ENCODE assay signal across 8 cellular contexts in the genomic region with DNA sequence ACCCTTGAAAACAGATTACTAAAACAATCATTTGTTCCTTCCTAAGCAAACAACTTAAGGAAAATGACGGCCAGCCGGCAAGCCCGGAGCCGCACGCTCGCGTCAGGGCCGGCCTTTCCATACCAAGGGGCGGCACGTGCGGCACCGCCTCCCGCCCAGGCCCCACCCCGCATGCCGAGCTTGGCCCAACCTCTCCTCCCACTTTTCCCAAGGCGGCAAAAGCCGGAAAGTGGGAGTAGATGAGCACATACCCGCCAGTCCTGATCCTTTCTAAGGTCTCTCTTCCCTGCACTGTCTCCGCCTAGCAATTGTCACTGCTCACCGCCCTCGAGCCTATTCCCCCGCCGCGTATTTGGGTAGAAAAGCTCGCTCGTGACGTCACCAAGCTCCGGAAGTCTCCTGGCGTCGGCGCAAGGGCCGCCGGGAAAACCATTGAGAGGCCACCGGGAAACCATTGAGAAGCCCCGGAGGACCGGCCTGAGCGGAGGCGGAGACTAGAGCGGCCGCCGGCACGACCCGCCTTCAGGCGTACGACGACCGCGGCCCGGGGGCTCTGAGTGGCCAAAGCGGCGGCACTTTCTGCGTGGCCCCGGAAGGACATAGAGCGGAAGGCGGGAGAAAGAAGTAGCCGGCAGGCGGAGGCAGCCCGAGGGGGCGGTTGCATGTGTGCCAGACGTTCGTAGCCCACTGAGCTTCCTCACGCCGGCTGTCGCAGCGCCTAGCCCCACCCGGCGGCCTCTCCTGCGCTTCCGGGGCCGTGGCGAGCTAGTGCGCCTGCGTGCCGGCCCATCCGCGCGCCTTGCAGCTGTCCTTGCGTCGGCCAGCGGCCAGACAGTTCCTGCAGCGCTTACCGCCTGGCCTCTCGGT. TPM values are rescaled to one million over a fixed set of nuclear protein-coding genes. Genes with fewer than 3 reads are reported as not detected.
DNase-seq lines count a peak whose midpoint lies in the region; ATAC-seq and TF ChIP-seq lines count a peak whose summit lies in the region.

A gene with protein sequence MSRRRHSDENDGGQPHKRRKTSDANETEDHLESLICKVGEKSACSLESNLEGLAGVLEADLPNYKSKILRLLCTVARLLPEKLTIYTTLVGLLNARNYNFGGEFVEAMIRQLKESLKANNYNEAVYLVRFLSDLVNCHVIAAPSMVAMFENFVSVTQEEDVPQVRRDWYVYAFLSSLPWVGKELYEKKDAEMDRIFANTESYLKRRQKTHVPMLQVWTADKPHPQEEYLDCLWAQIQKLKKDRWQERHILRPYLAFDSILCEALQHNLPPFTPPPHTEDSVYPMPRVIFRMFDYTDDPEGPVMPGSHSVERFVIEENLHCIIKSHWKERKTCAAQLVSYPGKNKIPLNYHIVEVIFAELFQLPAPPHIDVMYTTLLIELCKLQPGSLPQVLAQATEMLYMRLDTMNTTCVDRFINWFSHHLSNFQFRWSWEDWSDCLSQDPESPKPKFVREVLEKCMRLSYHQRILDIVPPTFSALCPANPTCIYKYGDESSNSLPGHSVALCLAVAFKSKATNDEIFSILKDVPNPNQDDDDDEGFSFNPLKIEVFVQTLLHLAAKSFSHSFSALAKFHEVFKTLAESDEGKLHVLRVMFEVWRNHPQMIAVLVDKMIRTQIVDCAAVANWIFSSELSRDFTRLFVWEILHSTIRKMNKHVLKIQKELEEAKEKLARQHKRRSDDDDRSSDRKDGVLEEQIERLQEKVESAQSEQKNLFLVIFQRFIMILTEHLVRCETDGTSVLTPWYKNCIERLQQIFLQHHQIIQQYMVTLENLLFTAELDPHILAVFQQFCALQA (plus strand): TSS at position 830 of the 867 bp plus-strand sequence. CDS start 61 bp downstream, outside the sequence.
A gene (minus strand): TSS at position 377 of the 867 bp plus-strand sequence. CDS start 5,806 bp downstream, outside the sequence.

- peak within 1 kb of the TSS; percentile 92 to 99 for H3K4me3 ChIP-seq in SK-N-SH (ENCODE audit: low read depth in 2 of 2, low read length in 1 of 2)

- H3K79me2 ChIP-seq in SK-N-SH (ENCODE audit: insufficient read depth), result peaks cover 80% of the 10 kb centered on the region

- no peak for TF ChIP-seq CTCF in SK-N-SH (IDR thresholded peaks at IDR 0.05)

- ATAC-seq in HG02571 (IDR thresholded peaks at IDR 0.05; ENCODE audit: unreplicated experiment), result peak; percentile 84

- no peaks in the 10 kb centered on the region for H3K9me3 ChIP-seq in SK-N-SH

- H3K9ac ChIP-seq in SK-N-SH, result peak within 1 kb of the TSS; percentile 98

- H3K4me1 ChIP-seq in SK-N-SH (ENCODE audit: control insufficient read depth in 1 of 2, insufficient read depth in 2 of 2, low read depth in 1 of 2, low read length in 1 of 2), result peaks cover 19 to 20% of the 10 kb centered on the region in 2 experiments; a peak in 3 of 4 replicates

- no peaks in the 10 kb centered on the region for H3K9me2 ChIP-seq in SK-N-SH

- peaks cover 20% of the 10 kb centered on the region for H3F3A ChIP-seq in SK-N-SH (replicated peaks; ENCODE audit: insufficient read depth)

- POLR2A ChIA-PET in SK-N-SH (lab: Yijun Ruan, JAX), result interaction anchor here (0.6 to 2.2 kb wide), 16 partner anchors 10 to 779 kb away, joined by 3 to 10 read pairs (median 4); a partner anchor contains a TSS

- H4K20me1 ChIP-seq in SK-N-SH (ENCODE audit: insufficient read depth), result peaks cover 17% of the 10 kb centered on the region

- H3K4me2 ChIP-seq in SK-N-SH, result peak within 1 kb of the TSS; percentile 95

- peak within 1 kb of the TSS; percentile 89 for H2AFZ ChIP-seq in SK-N-SH (ENCODE audit: low read depth)

- 1% methylated on average over 36 of the region's 83 CpGs for WGBS in SK-N-SH (ENCODE audit: low lambda C conversion rate)

- no peaks in the 10 kb centered on the region for H3K27me3 ChIP-seq in SK-N-SH (ENCODE audit: insufficient read depth)

- peak within 1 kb of the TSS; percentile 99 to 100 for H3K27ac ChIP-seq in SK-N-SH (ENCODE audit: low read depth in 2 of 2, low read length in 1 of 2)
- H3K27ac ChIP-seq in temporal lobe (ENCODE audit: low read depth, low read length), result peak within 1 kb of the TSS; percentile 83

- DNase-seq in GM04504 (ENCODE audit: low read depth) (peak; percentile 96), NCI-H1048 (lab: John Stamatoyannopoulos, UW) (peak; percentile 97), SK-N-SH (peak; percentile 94), globus pallidus (ENCODE audit: low spot score) (peak; percentile 98), occipital lobe (lab: John Stamatoyannopoulos, UW) (peak; percentile 95)
- DNase-seq in activated naive CD4-positive, alpha-beta T cell treated with anti-CD3 and anti-CD28 coated beads, Interleukin-2, amount 50 U/mL, for 16 hours, result peak; percentile 95

- TF ChIP-seq RAD21 in SK-N-SH (IDR thresholded peaks at IDR 0.05; ENCODE audit: low read length), result no peak

- peaks cover 5 to 13% of the 10 kb centered on the region in 2 experiments for H3K36me3 ChIP-seq in SK-N-SH (replicated peaks in 1 of 2; ENCODE audit: control insufficient read depth in 1 of 2, insufficient read depth in 2 of 2, low read length in 1 of 2)

- TF ChIP-seq EP300 in SK-N-SH (IDR thresholded peaks at IDR 0.05; ENCODE audit: borderline replicate concordance in 1 of 2, low read depth in 1 of 2, low read length in 1 of 2), result no peak

- CTCF ChIA-PET in SK-N-SH (lab: Yijun Ruan, JAX), result interaction anchor here (0.8 to 6.6 kb wide), 9 partner anchors 9 to 776 kb away, joined by 3 to 41 read pairs (median 5); a partner anchor contains a TSS

TF ChIP-seq in SK-N-SH, 30 proteins besides CTCF, POLR2A, EP300 and RAD21 (continues in another document):
- TF ChIP-seq YY1 (IDR thresholded peaks at IDR 0.05; ENCODE audit: low read depth), result peak; percentile 48
- TF ChIP-seq MXI1 (IDR thresholded peaks at IDR 0.05; ENCODE audit: low read depth, low read length), result peak; percentile 95
- TF ChIP-seq POLR2AphosphoS5 (IDR thresholded peaks at IDR 0.05; ENCODE audit: low read depth, low read length), result peak; percentile 85
- TF ChIP-seq, protein P1, sequence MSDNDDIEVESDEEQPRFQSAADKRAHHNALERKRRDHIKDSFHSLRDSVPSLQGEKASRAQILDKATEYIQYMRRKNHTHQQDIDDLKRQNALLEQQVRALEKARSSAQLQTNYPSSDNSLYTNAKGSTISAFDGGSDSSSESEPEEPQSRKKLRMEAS (IDR thresholded peaks at IDR 0.05; ENCODE audit: low read depth), result peak; percentile 93
- TF ChIP-seq, protein P2, sequence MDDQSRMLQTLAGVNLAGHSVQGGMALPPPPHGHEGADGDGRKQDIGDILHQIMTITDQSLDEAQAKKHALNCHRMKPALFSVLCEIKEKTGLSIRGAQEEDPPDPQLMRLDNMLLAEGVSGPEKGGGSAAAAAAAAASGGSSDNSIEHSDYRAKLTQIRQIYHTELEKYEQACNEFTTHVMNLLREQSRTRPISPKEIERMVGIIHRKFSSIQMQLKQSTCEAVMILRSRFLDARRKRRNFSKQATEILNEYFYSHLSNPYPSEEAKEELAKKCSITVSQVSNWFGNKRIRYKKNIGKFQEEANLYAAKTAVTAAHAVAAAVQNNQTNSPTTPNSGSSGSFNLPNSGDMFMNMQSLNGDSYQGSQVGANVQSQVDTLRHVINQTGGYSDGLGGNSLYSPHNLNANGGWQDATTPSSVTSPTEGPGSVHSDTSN (IDR thresholded peaks at IDR 0.05), result peak; percentile 52
- TF ChIP-seq FOXJ3 (CRISPR knock-in tag; IDR thresholded peaks at IDR 0.05), result no peak
- no peak for TF ChIP-seq SMC3 (IDR thresholded peaks at IDR 0.05; ENCODE audit: low read depth, low read length)
- TF ChIP-seq, protein P3, sequence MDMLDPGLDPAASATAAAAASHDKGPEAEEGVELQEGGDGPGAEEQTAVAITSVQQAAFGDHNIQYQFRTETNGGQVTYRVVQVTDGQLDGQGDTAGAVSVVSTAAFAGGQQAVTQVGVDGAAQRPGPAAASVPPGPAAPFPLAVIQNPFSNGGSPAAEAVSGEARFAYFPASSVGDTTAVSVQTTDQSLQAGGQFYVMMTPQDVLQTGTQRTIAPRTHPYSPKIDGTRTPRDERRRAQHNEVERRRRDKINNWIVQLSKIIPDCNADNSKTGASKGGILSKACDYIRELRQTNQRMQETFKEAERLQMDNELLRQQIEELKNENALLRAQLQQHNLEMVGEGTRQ (IDR thresholded peaks at IDR 0.05; ENCODE audit: borderline replicate concordance, low read depth, low read length), result peak; percentile 61
- no peak for TF ChIP-seq JUND (IDR thresholded peaks at IDR 0.05)
- peak; percentile 78; the same call in 1 of the 2 replicates for TF ChIP-seq ELF1 (IDR thresholded peaks at IDR 0.05)
- TF ChIP-seq RXRA (IDR thresholded peaks at IDR 0.05; ENCODE audit: borderline replicate concordance, low read depth), result no peak
- TF ChIP-seq, protein P4, sequence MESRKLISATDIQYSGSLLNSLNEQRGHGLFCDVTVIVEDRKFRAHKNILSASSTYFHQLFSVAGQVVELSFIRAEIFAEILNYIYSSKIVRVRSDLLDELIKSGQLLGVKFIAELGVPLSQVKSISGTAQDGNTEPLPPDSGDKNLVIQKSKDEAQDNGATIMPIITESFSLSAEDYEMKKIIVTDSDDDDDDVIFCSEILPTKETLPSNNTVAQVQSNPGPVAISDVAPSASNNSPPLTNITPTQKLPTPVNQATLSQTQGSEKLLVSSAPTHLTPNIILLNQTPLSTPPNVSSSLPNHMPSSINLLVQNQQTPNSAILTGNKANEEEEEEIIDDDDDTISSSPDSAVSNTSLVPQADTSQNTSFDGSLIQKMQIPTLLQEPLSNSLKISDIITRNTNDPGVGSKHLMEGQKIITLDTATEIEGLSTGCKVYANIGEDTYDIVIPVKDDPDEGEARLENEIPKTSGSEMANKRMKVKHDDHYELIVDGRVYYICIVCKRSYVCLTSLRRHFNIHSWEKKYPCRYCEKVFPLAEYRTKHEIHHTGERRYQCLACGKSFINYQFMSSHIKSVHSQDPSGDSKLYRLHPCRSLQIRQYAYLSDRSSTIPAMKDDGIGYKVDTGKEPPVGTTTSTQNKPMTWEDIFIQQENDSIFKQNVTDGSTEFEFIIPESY (IDR thresholded peaks at IDR 0.05; ENCODE audit: borderline replicate concordance, low read depth), result peak; percentile 38; the same call in 1 of the 2 replicates
- peak; percentile 35 for TF ChIP-seq NFIC (IDR thresholded peaks at IDR 0.05; ENCODE audit: borderline replicate concordance)
- no peak for TF ChIP-seq GATA2 (CRISPR knock-in tag; IDR thresholded peaks at IDR 0.05)
- peak; percentile 92 for TF ChIP-seq TAF1 (IDR thresholded peaks at IDR 0.05; ENCODE audit: borderline replicate concordance, low read depth, low read length)
- TF ChIP-seq EZH2phosphoT487 (IDR thresholded peaks at IDR 0.05; ENCODE audit: borderline replicate concordance, low read depth), result no peak

RNA-seq across cellular contexts. Expression of the first gene that starts in this region (rescaled TPM):
- polyA plus RNA-seq in SK-N-SH (2012; rRNA removed), result 11.3 and 15.6 TPM in 2 replicates
- polyA plus RNA-seq in SK-N-SH (2012; cell fraction: cytosol; rRNA removed), result 14.7 and 15.2 TPM in 2 replicates
- 12.8 and 29.9 TPM in 2 replicates for polyA plus RNA-seq in SK-N-SH (2012; cell fraction: nucleus; rRNA removed)
- 64.3 TPM for total RNA-seq in occipital lobe
- 50.6 TPM for total RNA-seq in temporal lobe

RNA-seq across cellular contexts. Expression of the second gene that starts in this region (rescaled TPM):
- 11.5 and 18.6 TPM in 2 replicates for polyA plus RNA-seq in SK-N-SH (2012; rRNA removed)
- 8.4 and 9.6 TPM in 2 replicates for polyA plus RNA-seq in SK-N-SH (2012; cell fraction: cytosol; rRNA removed)
- 32.6 and 58.4 TPM in 2 replicates for polyA plus RNA-seq in SK-N-SH (2012; cell fraction: nucleus; rRNA removed)
- total RNA-seq in occipital lobe, result 43.0 TPM
- 28.3 TPM for total RNA-seq in temporal lobe

Comparison
In these comparisons a context has a peak if more than half of its experiments do, and no peak if none do; other contexts are left out.
1. Peak in every context shown above with its lines: DNase-seq, ATAC-seq, H3K4me3 ChIP-seq and H3K27ac ChIP-seq.